10 cellular contexts compared by ENCODE assay signal in the genomic region with DNA sequence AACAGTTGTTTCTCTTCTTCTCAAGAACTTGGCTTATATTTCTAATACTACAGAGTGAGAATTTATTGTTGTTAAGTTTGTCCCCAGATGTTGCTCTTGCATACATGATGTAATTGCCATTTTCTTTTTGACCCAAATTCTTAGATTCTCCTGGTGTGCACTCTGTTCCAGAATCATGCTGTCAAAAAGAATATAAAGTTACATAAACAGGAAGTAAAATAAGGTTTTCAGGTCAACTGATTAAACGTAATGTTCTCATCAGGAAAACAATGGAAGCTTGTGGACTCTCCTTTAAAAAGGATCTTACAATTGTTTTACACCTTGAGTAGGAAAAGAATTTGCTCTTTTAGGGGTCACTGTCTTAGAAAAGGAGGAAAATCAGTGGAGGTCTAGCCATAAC.
DNase-seq lines count a peak whose midpoint lies in the region; ATAC-seq and TF ChIP-seq lines count a peak whose summit lies in the region.
"Had no signal": no experiment of that assay in that cellular context is flagged by ENCODE, and none has a peak within 500 bp of the region (broad histone marks: within the 10 kb centered on the region; RNA-seq: fewer than 3 reads in every experiment).

No MANE protein-coding gene starts in this region.

- WGBS in ovary, 3 donors: 7 to 8% (median 8%) methylated on average over 1 of the region's 1 CpG

- no peaks in the 10 kb centered on the region for H3K9me3 ChIP-seq in CD8-positive, alpha-beta T cell (ENCODE audit: low read length)
- no peaks in the 10 kb centered on the region for H3K9me3 ChIP-seq in ovary

- peak overlapping the region; percentile 53 for H3K27ac ChIP-seq in CD8-positive, alpha-beta T cell (ENCODE audit: low read depth, low read length)
- peak overlapping the region; percentile 58 for H3K27ac ChIP-seq in VCaP
- peak overlapping the region; percentile 77 for H3K27ac ChIP-seq in rectal smooth muscle tissue (ENCODE audit: low read depth, low read length)
- no peak overlapping the region for H3K27ac ChIP-seq in ovary

- no peak for TF ChIP-seq POLR2A in ovary (IDR thresholded peaks at IDR 0.05)

- DNase-seq in CD8-positive, alpha-beta T cell: no peak
- DNase-seq in fibroblast of mammary gland (ENCODE audit: low read depth) (peak; percentile 5), SK-N-DZ (ENCODE audit: low spot score) (no peak), C1 segment of cervical spinal cord (lab: John Stamatoyannopoulos, UW) (no peak), ovary (no peak)
- DNase-seq in effector CD4-positive, alpha-beta T cell: no peak
- DNase-seq: amygdala, NCI-H187 had no signal

- peaks cover 24% of the 10 kb centered on the region for H3K4me1 ChIP-seq in CD8-positive, alpha-beta T cell (ENCODE audit: insufficient read depth, low read length)
- H3K4me1 ChIP-seq in rectal smooth muscle tissue (ENCODE audit: control insufficient read depth, insufficient read depth, low read length) (peaks cover 7% of the 10 kb centered on the region), ovary (ENCODE audit: insufficient read depth) (no peaks in the 10 kb centered on the region)

- no peaks in the 10 kb centered on the region for H3K27me3 ChIP-seq in CD8-positive, alpha-beta T cell (ENCODE audit: insufficient read depth, low read length)
- H3K27me3 ChIP-seq in rectal smooth muscle tissue (ENCODE audit: control insufficient read depth, insufficient read depth, low read length) (no peaks in the 10 kb centered on the region), ovary (no peaks in the 10 kb centered on the region)

- no peak for TF ChIP-seq CTCF in CD8-positive, alpha-beta T cell (IDR thresholded peaks at IDR 0.05)
- TF ChIP-seq CTCF in VCaP (conservative IDR thresholded peaks at IDR 0.05): no peak
- TF ChIP-seq CTCF in fibroblast of mammary gland (conservative IDR thresholded peaks at IDR 0.05; ENCODE audit: control insufficient read depth, insufficient read depth, low read depth, low read length): no peak
- TF ChIP-seq CTCF in ovary (IDR thresholded peaks at IDR 0.05): no peak

- POLR2A ChIA-PET in CD8-positive, alpha-beta T cell (lab: Charles Lee): no interaction called here

- ATAC-seq in CD8-positive, alpha-beta T cell: peak; percentile 48

- H3K4me3 ChIP-seq in CD8-positive, alpha-beta T cell (ENCODE audit: low read depth, low read length): peak overlapping the region; percentile 39
- H3K4me3 ChIP-seq in fibroblast of mammary gland (ENCODE audit: control insufficient read depth, low read depth, low read length) (no peak overlapping the region), rectal smooth muscle tissue (ENCODE audit: low read length) (no peak overlapping the region), ovary (no peak overlapping the region)

- H3K27me3 Mint-ChIP-seq in CD8-positive, alpha-beta T cell (ENCODE audit: low read depth): no peaks in the 10 kb centered on the region

- H3K9ac ChIP-seq in rectal smooth muscle tissue (ENCODE audit: low read length): no peak overlapping the region

- H3K27ac Mint-ChIP-seq in CD8-positive, alpha-beta T cell: peak overlapping the region; percentile 96

- CTCF ChIA-PET in CD8-positive, alpha-beta T cell (lab: Charles Lee): interaction anchor here (1.2 kb wide), 1 partner anchor 10 kb away, joined by 3 read pairs; no protein-coding TSS in a partner anchor

- intact Hi-C loops in CD8-positive, alpha-beta T cell (cut with DNase I, micrococcal nuclease): no loop called here
- intact Hi-C loops in ovary (cut with DNase I): no loop called here

- peaks cover 2% of the 10 kb centered on the region for H3K9me3 Mint-ChIP-seq in CD8-positive, alpha-beta T cell

- peaks cover 51% of the 10 kb centered on the region for H3K36me3 Mint-ChIP-seq in CD8-positive, alpha-beta T cell

- H3K36me3 ChIP-seq in CD8-positive, alpha-beta T cell (ENCODE audit: insufficient read depth, low read length): no peaks in the 10 kb centered on the region
- H3K36me3 ChIP-seq in rectal smooth muscle tissue (ENCODE audit: control insufficient read depth, insufficient read depth, low read length) (peaks cover 2% of the 10 kb centered on the region), ovary (no peaks in the 10 kb centered on the region)

- H3K4me1 Mint-ChIP-seq in CD8-positive, alpha-beta T cell (ENCODE audit: low read depth): peaks cover 58% of the 10 kb centered on the region

- no peak for TF ChIP-seq EP300 in ovary (IDR thresholded peaks at IDR 0.05)

- peak overlapping the region; percentile 85 for H3K4me3 Mint-ChIP-seq in CD8-positive, alpha-beta T cell

Comparison
In these comparisons a context has a peak if more than half of its experiments do, and no peak if none do; other contexts are left out.
1. H3K27ac ChIP-seq: peak in CD8-positive, alpha-beta T cell (single experiment), VCaP (single experiment) and rectal smooth muscle tissue (single experiment); none in ovary (0 of 2).